13 cellular contexts compared by ENCODE assay signal in the genomic region with DNA sequence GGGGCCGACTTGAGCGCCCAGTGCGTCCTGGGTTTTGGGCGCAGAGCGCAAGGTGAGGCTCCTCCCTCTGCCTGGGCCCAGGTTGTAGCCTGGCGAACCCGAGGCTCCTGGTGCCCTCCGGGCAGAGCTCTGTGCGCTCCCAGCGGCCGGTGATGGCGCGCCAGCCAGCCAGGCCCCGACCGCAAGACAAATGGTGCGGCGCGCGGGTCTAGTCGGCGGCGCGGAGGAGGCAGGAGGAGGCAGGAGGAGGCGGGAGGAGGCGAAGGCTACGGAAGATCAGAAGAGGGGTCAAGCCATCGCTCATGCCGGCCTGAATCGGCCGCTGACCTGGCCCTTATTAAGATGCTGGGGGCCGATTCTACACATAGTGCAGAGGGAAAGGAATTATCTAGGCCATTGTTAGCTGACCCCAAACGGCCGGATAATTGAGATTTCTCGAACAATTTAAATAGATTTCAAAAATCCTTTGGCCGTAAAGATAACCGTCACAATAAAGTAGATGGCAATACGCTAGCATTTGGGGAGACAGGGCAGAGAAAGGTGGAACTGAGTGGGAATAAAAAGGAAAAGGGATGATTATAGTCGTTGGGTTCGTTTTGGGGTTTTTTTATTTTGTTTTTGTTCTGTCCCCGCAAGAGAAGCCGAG. TPM values are rescaled to one million over a fixed set of nuclear protein-coding genes. Genes with fewer than 3 reads are reported as not detected.
DNase-seq lines count a peak whose midpoint lies in the region; ATAC-seq and TF ChIP-seq lines count a peak whose summit lies in the region.
"Had no signal": no experiment of that assay in that cellular context is flagged by ENCODE, and none has a peak within 500 bp of the region (broad histone marks: within the 10 kb centered on the region; RNA-seq: fewer than 3 reads in every experiment).

No MANE protein-coding gene starts in this region.

- H3K23ac ChIP-seq in neuronal stem cell (ENCODE audit: low read depth, low read length, poor library complexity): peak overlapping the region; percentile 31

- H3K4me2 ChIP-seq in neuronal stem cell (ENCODE audit: insufficient read depth, low read length, poor library complexity, severe bottlenecking): no peak overlapping the region

- no peak overlapping the region for H2BK12ac ChIP-seq in neuronal stem cell (ENCODE audit: low read length)

- H3K14ac ChIP-seq in neuronal stem cell (ENCODE audit: low read length): no peak overlapping the region

- H3K27me3 ChIP-seq in neuronal stem cell (ENCODE audit: control insufficient read depth in 3 of 3, insufficient read depth in 3 of 3, low read depth in 1 of 3, low read length in 3 of 3): peaks cover 75 to 100% (median 99%) of the 10 kb centered on the region in 3 experiments
- H3K27me3 ChIP-seq in CD8-positive, alpha-beta T cell (ENCODE audit: insufficient read depth, low read length): peaks cover 27% of the 10 kb centered on the region

- H3K4me1 Mint-ChIP-seq in CD8-positive, alpha-beta T cell (ENCODE audit: low read depth): no peaks in the 10 kb centered on the region

- no peak overlapping the region for H3K4me3 ChIP-seq in neuronal stem cell (ENCODE audit: low read length in 2 of 2)
- no peak overlapping the region for H3K4me3 ChIP-seq in CD8-positive, alpha-beta T cell (ENCODE audit: low read depth, low read length)

- ATAC-seq in Right ventricle myocardium superior (ENCODE audit: poor library complexity) (peak; percentile 62), GM19035 (IDR thresholded peaks at IDR 0.05; ENCODE audit: unreplicated experiment) (no peak)
- ATAC-seq in CD8-positive, alpha-beta T cell: no peak
- ATAC-seq: stimulated activated naive CD8-positive, alpha-beta T cell treated with anti-CD3 and anti-CD28 coated beads, Interleukin-15, amount 100 ng/mL, for 72 hours had no signal

- POLR2A ChIA-PET in CD8-positive, alpha-beta T cell (lab: Charles Lee): no interaction called here

- H3K9ac ChIP-seq in neuronal stem cell (ENCODE audit: low read depth, low read length, poor library complexity): no peak overlapping the region

- no peaks in the 10 kb centered on the region for H3K36me3 ChIP-seq in neuronal stem cell (replicated peaks in 1 of 2; ENCODE audit: control insufficient read depth in 2 of 2, insufficient read depth in 2 of 2, low read length in 2 of 2)
- H3K36me3 ChIP-seq in CD8-positive, alpha-beta T cell (ENCODE audit: insufficient read depth, low read length): no peaks in the 10 kb centered on the region

- no peak overlapping the region for H4K8ac ChIP-seq in neuronal stem cell (ENCODE audit: low read depth, low read length)

- no peak overlapping the region for H2BK15ac ChIP-seq in neuronal stem cell (ENCODE audit: low read length)

- no peak overlapping the region for H4K91ac ChIP-seq in neuronal stem cell (ENCODE audit: low read depth, low read length, poor library complexity)

- H2AK5ac ChIP-seq in neuronal stem cell (ENCODE audit: low read depth, low read length): no peak overlapping the region

- no peak overlapping the region for H3K27ac Mint-ChIP-seq in CD8-positive, alpha-beta T cell
- H3K27ac Mint-ChIP-seq: naive B cell; stimulated activated naive CD8-positive, alpha-beta T cell treated with anti-CD3 and anti-CD28 coated beads, Interleukin-15, amount 100 ng/mL, for 72 hours had no signal

- H3K4ac ChIP-seq in neuronal stem cell (ENCODE audit: low read length): no peak overlapping the region

- H3K18ac ChIP-seq in neuronal stem cell (ENCODE audit: low read length): no peak overlapping the region

- no peak overlapping the region for H3K4me3 Mint-ChIP-seq in CD8-positive, alpha-beta T cell
- H3K4me3 Mint-ChIP-seq: naive B cell; stimulated activated naive CD8-positive, alpha-beta T cell treated with anti-CD3 and anti-CD28 coated beads, Interleukin-15, amount 100 ng/mL, for 72 hours had no signal

- H3K4me1 ChIP-seq in neuronal stem cell (ENCODE audit: control insufficient read depth in 2 of 2, insufficient read depth in 1 of 2, low read depth in 1 of 2, low read length in 2 of 2): no peaks in the 10 kb centered on the region
- no peaks in the 10 kb centered on the region for H3K4me1 ChIP-seq in CD8-positive, alpha-beta T cell (ENCODE audit: insufficient read depth, low read length)

- no peak overlapping the region for H2BK120ac ChIP-seq in neuronal stem cell (ENCODE audit: low read depth, low read length)

- H3K9me3 Mint-ChIP-seq in CD8-positive, alpha-beta T cell: no peaks in the 10 kb centered on the region
- H3K9me3 Mint-ChIP-seq: stimulated activated naive CD8-positive, alpha-beta T cell treated with anti-CD3 and anti-CD28 coated beads, Interleukin-15, amount 100 ng/mL, for 72 hours had no signal

- DNase-seq in ELR (ENCODE audit: low read depth) (peak; percentile 89), RPMI8226 (peak; percentile 59), Right ventricle myocardium superior (peak; percentile 68), neuronal stem cell (ENCODE audit: low spot score) (peak; percentile 70), NCI-H1092 (lab: John Stamatoyannopoulos, UW) (no peak), NCI-H1436 treated with DMSO at 0.1 percent for 48 hours (lab: John Stamatoyannopoulos, UW) (no peak)
- no peak for DNase-seq in CD8-positive, alpha-beta T cell
- DNase-seq: hypothalamus; naive B cell; NCI-H2029 treated with DMSO at 0.1 percent for 48 hours; stimulated activated naive CD8-positive, alpha-beta T cell treated with anti-CD3 and anti-CD28 coated beads, Interleukin-15, amount 100 ng/mL, for 72 hours; T1000 had no signal

- H3K27ac ChIP-seq in neuronal stem cell (replicated peaks; ENCODE audit: low read length): no peak overlapping the region
- no peak overlapping the region for H3K27ac ChIP-seq in CD8-positive, alpha-beta T cell (ENCODE audit: low read depth, low read length)

- no peaks in the 10 kb centered on the region for H3K36me3 Mint-ChIP-seq in CD8-positive, alpha-beta T cell

- no peak for TF ChIP-seq CTCF in CD8-positive, alpha-beta T cell (IDR thresholded peaks at IDR 0.05)

- no peak overlapping the region for H2BK5ac ChIP-seq in neuronal stem cell (ENCODE audit: low read length)

- peaks cover 71% of the 10 kb centered on the region for H3K27me3 Mint-ChIP-seq in CD8-positive, alpha-beta T cell (ENCODE audit: low read depth)

- intact Hi-C loops in Right ventricle myocardium superior (cut with DNase I): no loop called here
- intact Hi-C loops in CD8-positive, alpha-beta T cell (cut with DNase I, micrococcal nuclease): no loop called here

- no peak overlapping the region for H2AFZ ChIP-seq in neuronal stem cell (ENCODE audit: low read length)

- peaks cover 0 to 2% of the 10 kb centered on the region in 2 donors for H3K9me3 ChIP-seq in neuronal stem cell (replicated peaks in 1 of 2; ENCODE audit: control insufficient read depth in 2 of 2, insufficient read depth in 1 of 2, low read depth in 1 of 2, low read length in 2 of 2)
- no peaks in the 10 kb centered on the region for H3K9me3 ChIP-seq in CD8-positive, alpha-beta T cell (ENCODE audit: low read length)

- H3K79me1 ChIP-seq in neuronal stem cell (ENCODE audit: low read depth, low read length): no peaks in the 10 kb centered on the region

- CTCF ChIA-PET in CD8-positive, alpha-beta T cell (lab: Charles Lee): no interaction called here

- no CpG with 5 or more reads among the region's 41 CpGs for WGBS in neuronal stem cell (ENCODE audit: extremely low coverage in 2 of 2, insufficient read length in 2 of 2, insufficient replicate concordance in 1 of 2), 2 donors

RNA-seq across cellular contexts. Expression of gene TBX5, which starts 2.8 kb away (rescaled TPM):
- total RNA-seq in Right ventricle myocardium superior: 66.6 TPM
- not detected for polyA plus RNA-seq in neuronal stem cell (2013, experiment 1 of 2)
- polyA plus RNA-seq in neuronal stem cell (2013, experiment 2 of 2): not detected
- not detected for total RNA-seq in CD8-positive, alpha-beta T cell

Comparison
In these comparisons a context has a peak if more than half of its experiments do, and no peak if none do; other contexts are left out.
1. DNase-seq: peak in ELR (single experiment), RPMI8226 (single experiment), Right ventricle myocardium superior (single experiment) and neuronal stem cell (single experiment); none in CD8-positive, alpha-beta T cell (0 of 7), NCI-H1092 (single experiment) and NCI-H1436 treated with DMSO at 0.1 percent for 48 hours (single experiment).
2. RNA of gene TBX5, which starts 2.8 kb away (total RNA-seq): 66.6 TPM in Right ventricle myocardium superior (single experiment); not detected in CD8-positive, alpha-beta T cell; every median in the first group is over 10 times any median in the second.